ENCODE assay signal across 32 cellular contexts in the genomic region with DNA sequence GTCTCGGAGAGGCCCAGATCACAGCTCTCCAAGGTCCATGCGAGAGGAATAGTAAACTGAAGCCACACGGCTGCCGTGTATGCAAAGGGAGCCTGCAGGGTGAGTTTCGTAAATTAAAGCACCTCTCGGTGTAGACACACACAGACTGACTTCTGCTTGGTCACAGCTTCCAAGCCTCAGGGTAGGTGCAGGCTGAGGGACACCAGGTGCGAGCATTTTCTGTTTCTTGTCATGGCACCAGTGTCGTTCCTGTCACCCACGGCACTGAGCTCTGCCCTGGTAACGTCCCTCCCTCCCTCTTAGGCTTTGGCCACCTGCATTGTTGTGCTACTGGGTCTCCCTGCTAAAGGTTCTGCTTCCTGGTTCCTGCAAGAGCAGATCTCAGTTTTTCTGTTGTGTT.
"Had no signal": no experiment of that assay in that cellular context is flagged by ENCODE, and none has a peak within 500 bp of the region (broad histone marks: within the 10 kb centered on the region; RNA-seq: fewer than 3 reads in every experiment).

No MANE protein-coding gene starts in this region.

- H3K27me3 Mint-ChIP-seq: activated naive CD4-positive, alpha-beta T cell treated with anti-CD3 and anti-CD28 coated beads, Interleukin-2, amount 10 ng/mL, durations not matched to agents 7 days and 5 days; activated naive CD8-positive, alpha-beta T cell treated with anti-CD3 and anti-CD28 coated beads, Interleukin-2, amount 50 U/mL, for 24 hours; dendritic cell treated with granulocyte-macrophage colony-stimulating factor and Interleukin-4, amounts not matched to agents 40 ng/mL and 50 ng/mL, for 4 days; progenitor cell of endocrine pancreas; stimulated activated naive B cell treated with anti-CD40 and anti-IgM and Interleukin-4, amounts not matched to agents 10 μg/mL and 1 μg/mL and 100 μg/mL, for 72 hours had no signal

- H3K27me3 ChIP-seq: esophagus muscularis mucosa, left lung, neutrophil, ovary, sigmoid colon, stomach, thyroid gland, upper lobe of left lung had no signal

- ATAC-seq: activated T-cell treated with anti-CD3 and anti-CD28 coated beads, Interleukin-2, amount 50 U/mL, for 72 hours; left lung; mucosa of descending colon; stimulated activated naive B cell treated with anti-CD40 and anti-IgM and Interleukin-4, amounts not matched to agents 10 μg/mL and 1 μg/mL and 100 μg/mL, for 72 hours had no signal

- H3K9me3 Mint-ChIP-seq: activated naive CD4-positive, alpha-beta T cell treated with anti-CD3 and anti-CD28 coated beads, Interleukin-2, amount 10 ng/mL, durations not matched to agents 7 days and 5 days; activated naive CD8-positive, alpha-beta T cell treated with anti-CD3 and anti-CD28 coated beads, Interleukin-2, amount 50 U/mL, for 24 hours; activated T-cell treated with anti-CD3 and anti-CD28 coated beads, Interleukin-2, amount 50 U/mL, for 72 hours; dendritic cell treated with granulocyte-macrophage colony-stimulating factor and Interleukin-4, amounts not matched to agents 40 ng/mL and 50 ng/mL, for 4 days; nephron progenitor cell; stimulated activated naive B cell treated with anti-CD40 and anti-IgM and Interleukin-4, amounts not matched to agents 10 μg/mL and 1 μg/mL and 100 μg/mL, for 72 hours; T-helper 1 cell treated with Interleukin-12 subunit alpha and Interleukin-12 subunit beta and Interleukin-4 antibody, amounts not matched to agents 30 μg/mL and 1 μg/mL, for 36 hours had no signal

- H3K4me3 Mint-ChIP-seq: activated naive CD4-positive, alpha-beta T cell treated with anti-CD3 and anti-CD28 coated beads, Interleukin-2, amount 10 ng/mL, durations not matched to agents 7 days and 5 days; activated naive CD8-positive, alpha-beta T cell treated with anti-CD3 and anti-CD28 coated beads, Interleukin-2, amount 50 U/mL, for 24 hours; activated T-cell treated with anti-CD3 and anti-CD28 coated beads, Interleukin-2, amount 50 U/mL, for 72 hours; dendritic cell treated with granulocyte-macrophage colony-stimulating factor and Interleukin-4, amounts not matched to agents 40 ng/mL and 50 ng/mL, for 4 days; nephron progenitor cell; stimulated activated naive B cell treated with anti-CD40 and anti-IgM and Interleukin-4, amounts not matched to agents 10 μg/mL and 1 μg/mL and 100 μg/mL, for 72 hours; T-helper 1 cell treated with Interleukin-12 subunit alpha and Interleukin-12 subunit beta and Interleukin-4 antibody, amounts not matched to agents 30 μg/mL and 1 μg/mL, for 36 hours had no signal

- H3K27ac Mint-ChIP-seq: activated naive CD4-positive, alpha-beta T cell treated with anti-CD3 and anti-CD28 coated beads, Interleukin-2, amount 10 ng/mL, durations not matched to agents 7 days and 5 days; dendritic cell treated with granulocyte-macrophage colony-stimulating factor and Interleukin-4, amounts not matched to agents 40 ng/mL and 50 ng/mL, for 4 days; nephron progenitor cell; progenitor cell of endocrine pancreas; T-helper 1 cell treated with Interleukin-12 subunit alpha and Interleukin-12 subunit beta and Interleukin-4 antibody, amounts not matched to agents 30 μg/mL and 1 μg/mL, for 36 hours had no signal

- H3K4me3 ChIP-seq: esophagus muscularis mucosa, left lung, lung, mucosa of descending colon, ovary, sigmoid colon, stomach, thyroid gland, upper lobe of left lung had no signal

- DNase-seq: activated CD4-positive, alpha-beta T cell treated with anti-CD3 and anti-CD28 coated beads for 4 hours; activated CD4-positive, alpha-beta T cell treated with anti-CD3 and anti-CD28 coated beads, Interleukin-2, amount 50 U/mL, for 4 hours; activated naive CD4-positive, alpha-beta T cell treated with anti-CD3 and anti-CD28 coated beads, Interleukin-2, amount 10 ng/mL, durations not matched to agents 7 days and 5 days; activated naive CD8-positive, alpha-beta T cell treated with anti-CD3 and anti-CD28 coated beads, Interleukin-2, amount 50 U/mL, for 24 hours; activated T-cell treated with anti-CD3 and anti-CD28 coated beads, Interleukin-2, amount 50 U/mL, for 72 hours; amygdala; central memory CD4-positive, alpha-beta T cell; foreskin melanocyte; kidney glomerular epithelial cell; left lung; mesendoderm; mucosa of descending colon; nephron progenitor cell; small intestine; stimulated activated CD4-positive, alpha-beta T cell treated with anti-CD3 and anti-CD28 coated beads, Interleukin-1b, Interleukin-23, amount 100 ng/mL, for 48 hours; stimulated activated CD4-positive, alpha-beta T cell treated with anti-CD3 and anti-CD28 coated beads, Interleukin-4, amount 100 ng/mL, for 4 hours; stimulated activated CD8-positive, alpha-beta memory T cell treated with anti-CD3 and anti-CD28 coated beads, Interleukin-4, amount 100 ng/mL, for 48 hours; stimulated activated naive B cell treated with anti-CD40 and anti-IgM and Interleukin-4, amounts not matched to agents 10 μg/mL and 1 μg/mL and 100 μg/mL, for 72 hours; stomach; SW 1271; T-helper 9 cell; thyroid gland; upper lobe of left lung had no signal

- H3K27ac ChIP-seq: esophagus muscularis mucosa, left lung, neutrophil, ovary, sigmoid colon, stomach, thyroid gland, upper lobe of left lung, VCaP had no signal

- H3K4me1 ChIP-seq: esophagus muscularis mucosa, left lung, sigmoid colon, stomach, thyroid gland, upper lobe of left lung had no signal

- H3K4me1 Mint-ChIP-seq: activated naive CD8-positive, alpha-beta T cell treated with anti-CD3 and anti-CD28 coated beads, Interleukin-2, amount 50 U/mL, for 24 hours; nephron progenitor cell had no signal

- H3K9me3 ChIP-seq: esophagus muscularis mucosa, left lung, mucosa of descending colon, neutrophil, ovary, sigmoid colon, stomach, thyroid gland, upper lobe of left lung had no signal
